ENCODE assay signal across 10 cellular contexts in the genomic region with DNA sequence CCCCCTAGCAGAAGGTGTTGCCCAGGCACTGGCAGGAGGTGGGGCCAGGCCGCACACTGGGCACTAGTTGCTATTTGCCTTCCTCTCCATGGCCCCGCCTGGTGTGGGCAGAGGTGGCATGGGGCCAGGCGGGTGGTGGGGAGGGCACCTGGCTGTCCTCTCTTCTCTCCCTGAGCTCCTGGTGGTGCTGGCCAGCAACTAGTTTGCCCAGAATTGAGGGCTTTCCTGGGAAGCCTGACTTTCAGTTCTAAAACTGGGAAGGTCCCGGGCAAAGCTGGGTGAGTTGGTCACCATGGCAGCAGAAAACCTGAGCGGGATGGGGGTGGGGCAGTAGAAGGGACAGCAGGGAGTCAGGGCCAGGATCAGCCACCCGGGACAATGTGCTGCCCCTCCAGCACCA. TPM values are rescaled to one million over a fixed set of nuclear protein-coding genes. Genes with fewer than 3 reads are reported as not detected.
DNase-seq lines count a peak whose midpoint lies in the region; ATAC-seq, FAIRE-seq and TF ChIP-seq lines count a peak whose summit lies in the region.
"Had no signal": no experiment of that assay in that cellular context is flagged by ENCODE, and none has a peak within 500 bp of the region (broad histone marks: within the 10 kb centered on the region; RNA-seq: fewer than 3 reads in every experiment).

No MANE protein-coding gene starts in this region.

- TF ChIP-seq CTCF in HepG2 (CRISPR knock-in tag; IDR thresholded peaks at IDR 0.05) = no peak
- no peak for TF ChIP-seq CTCF in OCI-LY7 (conservative IDR thresholded peaks at IDR 0.05; ENCODE audit: low read length)
- no peak for TF ChIP-seq CTCF in hepatocyte (IDR thresholded peaks at IDR 0.05; ENCODE audit: poor library complexity)

- no peaks in the 10 kb centered on the region for H3K9me3 ChIP-seq in HepG2 (ENCODE audit: low read length)
- peaks cover 8% of the 10 kb centered on the region; the same call in 1 of the 2 replicates for H3K9me3 ChIP-seq in OCI-LY7 (ENCODE audit: low read length)
- no peaks in the 10 kb centered on the region for H3K9me3 ChIP-seq in hepatocyte (ENCODE audit: low read depth)

- DNase-seq in NCI-H2107 treated with DMSO at 0.1 percent for 48 hours (lab: John Stamatoyannopoulos, UW; ENCODE audit: unreplicated experiment) (peak; percentile 47), NCI-H2107 (lab: John Stamatoyannopoulos, UW) (no peak), HepG2 (ENCODE audit: low spot score) (no peak), ureter (ENCODE audit: low spot score) (peak; percentile 80), OCI-LY7 (ENCODE audit: low spot score) (no peak), hepatocyte (ENCODE audit: low spot score) (no peak)
- DNase-seq: 8988T, NCI-H1694 had no signal

- CTCF ChIA-PET in HepG2 (lab: Yijun Ruan, JAX; ENCODE audit: low intra/inter-chr PET ratio, low total read pairs) = no interaction called here
- CTCF ChIA-PET in OCI-LY7 (lab: Charles Lee; ENCODE audit: unreplicated experiment) = interaction anchor here (1.4 kb wide), 1 partner anchor 28 kb away, joined by 4 read pairs; no protein-coding TSS in a partner anchor

- H4K20me1 ChIP-seq in HepG2 (ENCODE audit: insufficient read depth, low read length) (no peaks in the 10 kb centered on the region; the same call in 1 of the 2 replicates), OCI-LY7 (ENCODE audit: insufficient read depth, low read length) (no peaks in the 10 kb centered on the region), hepatocyte (ENCODE audit: insufficient read depth, poor library complexity, severe bottlenecking) (no peaks in the 10 kb centered on the region)

- H3K4me2 ChIP-seq in HepG2 (ENCODE audit: low read depth, low read length) = no peak overlapping the region
- no peak overlapping the region for H3K4me2 ChIP-seq in OCI-LY7 (ENCODE audit: low read length)
- no peak overlapping the region for H3K4me2 ChIP-seq in hepatocyte

- 10% methylated on average over 6 of the region's 6 CpGs for WGBS in HepG2 (ENCODE audit: low lambda C conversion rate)
- WGBS in hepatocyte (ENCODE audit: low lambda C conversion rate, missing lambda C conversion rate) = 81% methylated on average over 5 of the region's 6 CpGs

- TF ChIP-seq EP300 in HepG2 (IDR thresholded peaks at IDR 0.05; ENCODE audit: low read depth in 2 of 2, low read length in 2 of 2) (no peak), HepG2 (CRISPR knock-in tag; IDR thresholded peaks at IDR 0.05; ENCODE audit: borderline replicate concordance) (no peak)

- H3K4me1 ChIP-seq in HepG2 (ENCODE audit: insufficient read depth, low read length) = peaks cover 32% of the 10 kb centered on the region
- H3K4me1 ChIP-seq in OCI-LY7 (ENCODE audit: insufficient read depth, low read length, poor library complexity, severe bottlenecking) = peaks cover 27% of the 10 kb centered on the region
- no peaks in the 10 kb centered on the region for H3K4me1 ChIP-seq in hepatocyte (ENCODE audit: insufficient read depth)

- no peak for ATAC-seq in HepG2
- no peak for ATAC-seq in HG02678 (IDR thresholded peaks at IDR 0.05; ENCODE audit: unreplicated experiment)

- H3K9me2 ChIP-seq in OCI-LY7 (ENCODE audit: insufficient read depth, low read length) = no peaks in the 10 kb centered on the region
- H3K9me2 ChIP-seq in hepatocyte (replicated peaks; ENCODE audit: insufficient read depth) = no peaks in the 10 kb centered on the region

- no peak overlapping the region for H3K4me3 ChIP-seq in HepG2 (replicated peaks in 1 of 3; ENCODE audit: insufficient read depth in 1 of 3, low read depth in 2 of 3, low read length in 3 of 3)
- H3K4me3 ChIP-seq in OCI-LY7 (ENCODE audit: low read depth, low read length, poor library complexity, severe bottlenecking) = no peak overlapping the region
- H3K4me3 ChIP-seq in hepatocyte = no peak overlapping the region

- H3K27ac ChIP-seq in angular gyrus (ENCODE audit: low read depth, low read length) (peak overlapping the region; percentile 7), HepG2 (ENCODE audit: extremely low read length, insufficient read depth, low read length) (no peak overlapping the region), OCI-LY7 (ENCODE audit: low read depth, low read length, poor library complexity, severe bottlenecking) (no peak overlapping the region), hepatocyte (no peak overlapping the region)

- in situ Hi-C loops in HepG2 (cut with HindIII; ENCODE audit: extremely low pct_ligation_motif_present, low pct_unique_long_range_greater_than_20kb) = no loop called here

- H2AFZ ChIP-seq in HepG2 (ENCODE audit: low read length) (no peak overlapping the region), OCI-LY7 (ENCODE audit: low read length) (no peak overlapping the region), hepatocyte (no peak overlapping the region)

- H3K79me2 ChIP-seq in HepG2 (ENCODE audit: insufficient read depth, low read length) (no peaks in the 10 kb centered on the region), OCI-LY7 (ENCODE audit: insufficient read depth, low read depth, low read length) (no peaks in the 10 kb centered on the region), hepatocyte (no peaks in the 10 kb centered on the region)

- TF ChIP-seq RAD21 in HepG2 (CRISPR knock-in tag; IDR thresholded peaks at IDR 0.05) = no peak

- BruUV-seq in HepG2 (replicated peaks; lab: Mats Ljungman, UMichigan) (no TSS peak), OCI-LY7 (replicated peaks; lab: Mats Ljungman, UMichigan) (no TSS peak)

- no peak overlapping the region for H3K9ac ChIP-seq in HepG2 (ENCODE audit: insufficient read depth, low read depth, low read length)

- FAIRE-seq in HepG2 (lab: Jason Lieb, UNC) = no peak

- intact Hi-C loops in HepG2 (cut with micrococcal nuclease; ENCODE audit: unreplicated experiment) (no loop called here), OCI-LY7 (cut with micrococcal nuclease; ENCODE audit: unreplicated experiment) (no loop called here)

- H3K36me3 ChIP-seq in HepG2 (replicated peaks in 1 of 2; ENCODE audit: control insufficient read depth in 1 of 2, insufficient read depth in 2 of 2, low read length in 2 of 2) (no peaks in the 10 kb centered on the region), OCI-LY7 (ENCODE audit: insufficient read depth, low read length) (no peaks in the 10 kb centered on the region), hepatocyte (replicated peaks; ENCODE audit: insufficient read depth, low read depth) (no peaks in the 10 kb centered on the region)

- no peak for TF ChIP-seq POLR2A in HepG2 (IDR thresholded peaks at IDR 0.05; ENCODE audit: insufficient read depth in 1 of 2, low read depth in 2 of 2, low read length in 2 of 2)

- H3K27me3 ChIP-seq in HepG2 (ENCODE audit: control insufficient read depth in 1 of 2, insufficient read depth in 2 of 2, low read length in 2 of 2) (peaks cover 9 to 55% of the 10 kb centered on the region in 2 experiments), hepatocyte (no peaks in the 10 kb centered on the region)

- POLR2A ChIA-PET in HepG2 (lab: Yijun Ruan, JAX) = interaction anchor here (1.1 kb wide), 1 partner anchor 51 kb away, joined by 3 read pairs; no protein-coding TSS in a partner anchor
- POLR2A ChIA-PET in OCI-LY7 (lab: Charles Lee) = no interaction called here

TF ChIP-seq in HepG2, 621 proteins besides CTCF, POLR2A, EP300 and RAD21:
- TF ChIP-seq ARNT2 (CRISPR knock-in tag; IDR thresholded peaks at IDR 0.05; ENCODE audit: low read depth) (no peak), RBFOX2 (IDR thresholded peaks at IDR 0.05; ENCODE audit: low read depth, low read length) (no peak), HNRNPL (IDR thresholded peaks at IDR 0.05; ENCODE audit: low read depth, low read length) (peak; percentile 88)
TF ChIP-seq in HepG2: peak in this region for 1.

RNA-seq across cellular contexts. Expression of gene RBM38, which starts 48.2 kb away (rescaled TPM):
- total RNA-seq in HepG2 (2016; rRNA removed; fragmentation: Illumina TruSeq; extraction: Trizol) (29.6 and 34.2 TPM in 2 replicates), ureter (18.2 TPM), OCI-LY7 (2022) (119 and 128 TPM in 2 replicates), hepatocyte (16.1 and 18.1 TPM in 2 replicates)
- 29.5 and 32.8 TPM in 2 replicates for total RNA-seq in HepG2 (2016; cell fraction: cytosol; rRNA removed; fragmentation: Illumina TruSeq; extraction: Trizol; ENCODE audit: low read depth)
- 24.0 and 34.3 TPM in 2 replicates for total RNA-seq in HepG2 (2016; cell fraction: insoluble cytoplasmic fraction; rRNA removed; fragmentation: Illumina TruSeq; extraction: Trizol)
- total RNA-seq in HepG2 (2016; cell fraction: membrane; rRNA removed; fragmentation: Illumina TruSeq; extraction: Trizol) = 69.5 and 80.5 TPM in 2 replicates
- 16.2 and 19.5 TPM in 2 replicates for total RNA-seq in HepG2 (2016; cell fraction: nucleus; rRNA removed; fragmentation: Illumina TruSeq; extraction: Trizol)
- polyA plus RNA-seq in HepG2 (2011; rRNA removed) (24.2 and 30.0 TPM in 2 replicates), hepatocyte (15.6 and 19.6 TPM in 2 replicates)
- 25.8 and 35.6 TPM in 2 replicates for polyA plus RNA-seq in HepG2 (2011; cell fraction: cytosol; rRNA removed)
- polyA plus RNA-seq in HepG2 (2011; cell fraction: nucleus; rRNA removed) = 24.4 and 25.9 TPM in 2 replicates
- polyA plus RNA-seq in HepG2 (2012) = 13.9 and 24.8 TPM in 2 replicates
- 44.0 and 53.1 TPM in 2 replicates for polyA plus RNA-seq in HepG2 (2016; cell fraction: cytosol; fragmentation: Illumina TruSeq; extraction: Trizol; ENCODE audit: low read depth)
- polyA plus RNA-seq in HepG2 (2016; cell fraction: insoluble cytoplasmic fraction; fragmentation: Illumina TruSeq; extraction: Trizol; ENCODE audit: low read depth) = 40.7 and 50.0 TPM in 2 replicates
- 80.4 and 89.1 TPM in 2 replicates for polyA plus RNA-seq in HepG2 (2016; cell fraction: membrane; fragmentation: Illumina TruSeq; extraction: Trizol; ENCODE audit: low read depth)
- polyA plus RNA-seq in HepG2 (2016; cell fraction: nucleus; fragmentation: Illumina TruSeq; extraction: Trizol; ENCODE audit: insufficient read depth, low read depth) = 34.0 and 39.8 TPM in 2 replicates
- polyA minus RNA-seq in HepG2 (2011; rRNA and poly(A)+ RNA removed; ENCODE audit: low replicate concordance) = 9.8 and 33.7 TPM in 2 replicates
- 16.2 and 17.4 TPM in 2 replicates for polyA minus RNA-seq in HepG2 (2011; cell fraction: cytosol; rRNA and poly(A)+ RNA removed)
- 6.2 and 7.1 TPM in 2 replicates for polyA minus RNA-seq in HepG2 (2011; cell fraction: nucleus; rRNA and poly(A)+ RNA removed)
- total RNA-seq in OCI-LY7 (2014; rRNA removed; shearing (Covaris generic)) = 136 and 174 TPM in 2 replicates

Comparison
In these comparisons a context has a peak if more than half of its experiments do, and no peak if none do; other contexts are left out.
1. DNase-seq: peak in NCI-H2107 treated with DMSO at 0.1 percent for 48 hours (single experiment) and ureter (single experiment); none in NCI-H2107 (single experiment), HepG2 (single experiment), OCI-LY7 (single experiment) and hepatocyte (single experiment).